8 cellular contexts compared by ENCODE assay signal in the genomic region with DNA sequence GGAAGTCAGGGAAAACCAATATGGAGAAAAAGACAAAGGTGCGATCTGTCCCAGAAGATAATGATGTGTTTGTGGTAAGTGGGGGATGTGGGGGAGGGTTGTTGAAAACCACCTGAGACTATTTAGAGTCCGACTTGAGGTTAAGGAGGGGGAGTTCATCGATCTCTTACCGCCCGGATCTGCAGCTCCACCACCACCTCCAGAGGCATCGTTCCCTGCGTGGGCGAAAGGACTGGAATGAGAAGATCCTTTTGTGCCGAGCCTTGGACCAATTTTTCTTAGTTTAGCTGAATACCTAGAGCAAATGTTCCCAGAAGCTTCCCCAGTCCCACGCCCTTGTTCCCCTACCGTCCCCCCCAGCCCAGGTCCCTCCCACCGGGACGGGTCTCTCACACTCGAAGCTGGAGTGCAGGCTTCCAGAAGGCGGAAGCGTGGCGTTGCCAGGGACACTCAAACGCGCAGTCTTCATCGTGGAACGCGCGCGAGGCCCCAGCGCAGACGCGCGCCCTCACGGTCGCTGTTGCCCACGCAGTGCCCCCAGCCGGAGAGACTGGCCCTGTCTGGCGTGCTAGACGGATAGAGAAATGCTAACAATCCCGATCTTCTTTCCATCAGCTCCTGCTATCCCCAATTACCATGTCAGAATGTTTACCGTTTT. TPM values are rescaled to one million over a fixed set of nuclear protein-coding genes. Genes with fewer than 3 reads are reported as not detected.
DNase-seq lines count a peak whose midpoint lies in the region; ATAC-seq lines count a peak whose summit lies in the region.

A gene with protein sequence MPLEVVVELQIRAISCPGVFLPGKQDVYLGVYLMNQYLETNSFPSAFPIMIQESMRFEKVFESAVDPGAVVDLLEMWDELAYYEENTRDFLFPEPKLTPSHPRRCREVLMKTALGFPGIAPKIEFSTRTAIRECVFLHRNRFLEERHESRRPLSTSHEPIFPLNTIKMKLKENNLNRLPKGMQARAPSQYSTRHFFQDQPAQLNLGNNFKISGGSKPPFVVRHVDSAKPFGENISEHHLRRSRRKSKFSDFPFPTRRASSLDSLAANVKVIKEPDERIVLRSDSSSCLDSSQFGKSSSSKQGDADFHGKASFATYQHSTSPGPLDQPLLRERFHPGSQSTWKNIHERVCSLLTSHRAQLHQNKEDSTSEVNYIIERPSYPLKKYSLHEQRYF (minus strand): TSS at position 439 of the 658 bp plus-strand sequence. CDS start 230 bp downstream, at position 209.

- H3K4me1 Mint-ChIP-seq in dendritic cell treated with granulocyte-macrophage colony-stimulating factor and Interleukin-4, amounts not matched to agents 40 ng/mL and 50 ng/mL, for 4 days (ENCODE audit: low read depth): peaks cover 44% of the 10 kb centered on the region

- peak within 1 kb of the TSS; percentile 60 for H3K27ac Mint-ChIP-seq in dendritic cell treated with granulocyte-macrophage colony-stimulating factor and Interleukin-4, amounts not matched to agents 40 ng/mL and 50 ng/mL, for 4 days

- peak; percentile 10 for DNase-seq in A172 (ENCODE audit: low spot score)
- peak; percentile 72 to 88 for DNase-seq in NCI-H2081 (lab: John Stamatoyannopoulos, UW)
- peak; percentile 21 to 26 for DNase-seq in activated CD4-positive, alpha-beta T cell treated with anti-CD3 and anti-CD28 coated beads for 4 hours
- peak; percentile 78 to 81 for DNase-seq in left colon
- peak; percentile 62 for DNase-seq in stimulated activated CD4-positive, alpha-beta T cell treated with anti-CD3 and anti-CD28 coated beads, Interleukin-15, amount 100 ng/mL, for 24 hours

- no peaks in the 10 kb centered on the region for H3K9me3 Mint-ChIP-seq in dendritic cell treated with granulocyte-macrophage colony-stimulating factor and Interleukin-4, amounts not matched to agents 40 ng/mL and 50 ng/mL, for 4 days

- ATAC-seq in GM18868 (IDR thresholded peaks at IDR 0.05; ENCODE audit: unreplicated experiment) (peak; percentile 46), left colon (peak; percentile 58), GM19455 (IDR thresholded peaks at IDR 0.05; ENCODE audit: unreplicated experiment) (no peak)

- intact Hi-C loops in dendritic cell treated with granulocyte-macrophage colony-stimulating factor and Interleukin-4, amounts not matched to agents 40 ng/mL and 50 ng/mL, for 4 days (cut with micrococcal nuclease): no loop called here
- intact Hi-C loops in left colon (cut with DNase I, micrococcal nuclease): loop anchor here in 1 of 2 donors (10.0 kb wide), 1 partner anchor 319 kb away; the partner anchor contains the start of gene JAK2

- H3K36me3 Mint-ChIP-seq in dendritic cell treated with granulocyte-macrophage colony-stimulating factor and Interleukin-4, amounts not matched to agents 40 ng/mL and 50 ng/mL, for 4 days (ENCODE audit: low read depth): peaks cover 11% of the 10 kb centered on the region

- peak within 1 kb of the TSS; percentile 85 for H3K4me3 Mint-ChIP-seq in dendritic cell treated with granulocyte-macrophage colony-stimulating factor and Interleukin-4, amounts not matched to agents 40 ng/mL and 50 ng/mL, for 4 days

- peaks cover 27% of the 10 kb centered on the region for H3K27me3 Mint-ChIP-seq in dendritic cell treated with granulocyte-macrophage colony-stimulating factor and Interleukin-4, amounts not matched to agents 40 ng/mL and 50 ng/mL, for 4 days

RNA-seq across cellular contexts. Expression of the gene that starts here (rescaled TPM):
- not detected in 2 replicates for total RNA-seq in A172 (2014; rRNA removed; shearing (Covaris generic))
- 1 to 10 TPM; 3.2 to 6.3 TPM for total RNA-seq in left colon

Comparison
In these comparisons a context has a peak if more than half of its experiments do, and no peak if none do; other contexts are left out.
1. Peak in DNase-seq in A172; RNA of the gene not detected or under 1 TPM.
2. DNase-seq: peak in every context shown above with its lines; median percentile 80 in NCI-H2081; 80 in left colon; 62 in stimulated activated CD4-positive, alpha-beta T cell treated with anti-CD3 and anti-CD28 coated beads, Interleukin-15, amount 100 ng/mL, for 24 hours; 24 in activated CD4-positive, alpha-beta T cell treated with anti-CD3 and anti-CD28 coated beads for 4 hours; 10 in A172.